In the genomic region with DNA sequence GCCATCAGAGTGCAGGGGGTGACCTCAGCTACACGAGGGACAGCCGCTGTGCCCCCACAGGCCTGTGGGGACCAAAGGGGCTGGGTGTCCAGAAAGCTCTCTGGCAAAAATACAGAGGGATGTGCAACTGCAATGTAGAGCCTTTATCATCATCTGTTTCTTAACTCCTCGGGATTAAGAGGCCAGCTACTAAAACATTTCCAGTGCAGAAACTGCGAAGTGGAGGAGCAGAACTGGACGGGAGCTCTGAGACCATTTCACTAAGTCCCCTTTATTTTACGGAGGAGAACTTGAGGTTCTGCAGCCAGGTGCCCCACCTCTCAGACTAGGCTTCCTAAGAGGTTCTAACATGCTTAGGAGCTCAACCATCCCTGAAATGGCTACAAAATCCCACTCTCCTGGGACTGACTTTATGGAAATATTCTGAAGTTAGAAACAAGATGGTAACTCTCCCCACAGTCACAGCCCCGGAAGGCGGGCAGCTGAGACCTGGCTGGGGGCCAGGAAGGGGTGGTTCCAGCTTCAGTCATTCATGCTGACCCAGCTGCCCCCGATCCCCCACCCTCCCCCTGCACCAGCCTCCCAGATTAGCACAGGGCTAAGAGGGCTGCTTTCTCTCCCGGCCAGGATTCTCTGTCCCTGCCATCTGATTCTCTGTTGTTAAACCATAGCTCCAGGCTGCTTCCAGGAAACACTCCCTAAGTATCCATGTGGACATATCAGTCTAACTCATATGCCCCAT, we compare ENCODE assay signal across 13 cellular contexts. TPM values are rescaled to one million over a fixed set of nuclear protein-coding genes. Genes with fewer than 3 reads are reported as not detected.
DNase-seq lines count a peak whose midpoint lies in the region; ATAC-seq, FAIRE-seq and TF ChIP-seq lines count a peak whose summit lies in the region.
"Had no signal": no experiment of that assay in that cellular context is flagged by ENCODE, and none has a peak within 500 bp of the region (broad histone marks: within the 10 kb centered on the region; RNA-seq: fewer than 3 reads in every experiment).

No MANE protein-coding gene starts in this region.

- no peaks in the 10 kb centered on the region for H4K20me1 ChIP-seq in GM12878 (ENCODE audit: control insufficient read depth, insufficient read depth)
- H4K20me1 ChIP-seq in keratinocyte (ENCODE audit: control insufficient read depth, extremely low read depth, insufficient read depth, low read length): no peaks in the 10 kb centered on the region

- TF ChIP-seq POLR2A in GM12878 (IDR thresholded peaks at IDR 0.05; ENCODE audit: low read depth, low read length): no peak

- intact Hi-C loops in GM12878 (cut with micrococcal nuclease; ENCODE audit: unreplicated experiment): no loop called here

- 85% methylated on average over 10 of the region's 10 CpGs for WGBS in GM12878 (ENCODE audit: insufficient coverage, insufficient replicate concordance, low lambda C conversion rate, missing lambda C conversion rate)

- H3K9me3 Mint-ChIP-seq in stimulated activated naive CD8-positive, alpha-beta T cell treated with anti-CD3 and anti-CD28 coated beads, Interleukin-15, amount 100 ng/mL, for 72 hours: no peaks in the 10 kb centered on the region
- H3K9me3 Mint-ChIP-seq: activated CD4-positive, alpha-beta T cell treated with anti-CD3 and anti-CD28 coated beads, Interleukin-2, amount 10 ng/mL, durations not matched to agents 24 days and 14 days; activated naive CD8-positive, alpha-beta T cell treated with anti-CD3 and anti-CD28 coated beads, Interleukin-2, amount 10 ng/mL, durations not matched to agents 7 days and 5 days; naive B cell had no signal

- H3K9ac ChIP-seq in GM12878 (ENCODE audit: control insufficient read depth, insufficient read depth, low read length) (no peak overlapping the region), keratinocyte (ENCODE audit: control insufficient read depth, extremely low read depth, insufficient read depth, low read length) (no peak overlapping the region)

- RAD21 ChIA-PET in GM12878 (lab: Charles Lee; ENCODE audit: unreplicated experiment): interaction anchor here (0.6 to 5.3 kb wide), 14 partner anchors 9 to 141 kb away, joined by 3 to 54 read pairs (median 6); no protein-coding TSS in a partner anchor

- in situ Hi-C loops in GM12878 (cut with MboI): no loop called here

- peak overlapping the region; percentile 42; the same call in 1 of the 2 replicates for H3K27ac ChIP-seq in GM12878 (ENCODE audit: control insufficient read depth, insufficient read depth)
- H3K27ac ChIP-seq in keratinocyte (ENCODE audit: control insufficient read depth, insufficient read depth, low read length): no peak overlapping the region
- H3K27ac ChIP-seq in thoracic aorta: peak overlapping the region; percentile 55 to 62

- H3K4me3 ChIP-seq in GM12878 (no peak overlapping the region), keratinocyte (ENCODE audit: control insufficient read depth in 2 of 3, extremely low read depth in 1 of 3, insufficient read depth in 2 of 3, low read depth in 1 of 3, low read length in 3 of 3) (no peak overlapping the region), thoracic aorta (no peak overlapping the region)

- H3K4me2 ChIP-seq in GM12878 (ENCODE audit: control insufficient read depth, insufficient read depth) (peak overlapping the region; percentile 34; the same call in 1 of the 2 replicates), keratinocyte (ENCODE audit: control insufficient read depth, extremely low read depth, insufficient read depth, low read depth, low read length) (no peak overlapping the region)

- TF ChIP-seq EP300 in GM12878 (IDR thresholded peaks at IDR 0.05; ENCODE audit: borderline replicate concordance in 1 of 2, control insufficient read depth in 1 of 2, low read depth in 2 of 2, low read length in 2 of 2): no peak

- H3K79me2 ChIP-seq in GM12878 (ENCODE audit: control insufficient read depth, insufficient read depth, low read length): no peaks in the 10 kb centered on the region
- H3K79me2 ChIP-seq in keratinocyte (ENCODE audit: control insufficient read depth, insufficient read depth, low read length): no peaks in the 10 kb centered on the region

- POLR2A ChIA-PET in GM12878 (lab: Charles Lee): interaction anchor here (0.5 to 1.1 kb wide), 3 partner anchors 10 to 27 kb away, joined by 3 to 5 read pairs (median 4); no protein-coding TSS in a partner anchor

- peak; percentile 14 for DNase-seq in NCI-H1092 treated with DMSO at 0.1 percent for 48 hours (lab: John Stamatoyannopoulos, UW)
- DNase-seq in NCI-H1092 (lab: John Stamatoyannopoulos, UW): no peak
- DNase-seq in GM12878 (ENCODE audit: low read depth, low spot score): no peak
- DNase-seq in keratinocyte (ENCODE audit: low read depth, low spot score): no peak
- no peak for DNase-seq in thoracic aorta (ENCODE audit: low spot score)
- DNase-seq in mesenteric fat pad (ENCODE audit: low spot score): no peak
- DNase-seq in EL: no peak
- DNase-seq in stimulated activated naive CD8-positive, alpha-beta T cell treated with anti-CD3 and anti-CD28 coated beads, Interleukin-15, amount 100 ng/mL, for 72 hours: no peak
- DNase-seq: activated CD4-positive, alpha-beta T cell treated with anti-CD3 and anti-CD28 coated beads, Interleukin-2, amount 10 ng/mL, durations not matched to agents 24 days and 14 days; activated naive CD8-positive, alpha-beta T cell treated with anti-CD3 and anti-CD28 coated beads, Interleukin-2, amount 10 ng/mL, durations not matched to agents 7 days and 5 days; naive B cell had no signal

- H3K27ac Mint-ChIP-seq in stimulated activated naive CD8-positive, alpha-beta T cell treated with anti-CD3 and anti-CD28 coated beads, Interleukin-15, amount 100 ng/mL, for 72 hours: no peak overlapping the region
- H3K27ac Mint-ChIP-seq: activated CD4-positive, alpha-beta T cell treated with anti-CD3 and anti-CD28 coated beads, Interleukin-2, amount 10 ng/mL, durations not matched to agents 24 days and 14 days; activated naive CD8-positive, alpha-beta T cell treated with anti-CD3 and anti-CD28 coated beads, Interleukin-2, amount 10 ng/mL, durations not matched to agents 7 days and 5 days had no signal

- H3K9me1 ChIP-seq in keratinocyte (ENCODE audit: control insufficient read depth, extremely low read depth, insufficient read depth, low read length): no peaks in the 10 kb centered on the region

- H2AFZ ChIP-seq in GM12878 (ENCODE audit: control insufficient read depth, low read depth, low read length): no peak overlapping the region
- no peak overlapping the region for H2AFZ ChIP-seq in keratinocyte (ENCODE audit: control insufficient read depth, low read length)

- CTCF ChIA-PET in GM12878 (lab: Yijun Ruan, JAX): interaction anchor here (0.7 to 14.8 kb wide), 20 partner anchors 9 to 820 kb away, joined by 3 to 551 read pairs (median 4); no protein-coding TSS in a partner anchor

- H3K4me3 Mint-ChIP-seq in stimulated activated naive CD8-positive, alpha-beta T cell treated with anti-CD3 and anti-CD28 coated beads, Interleukin-15, amount 100 ng/mL, for 72 hours: no peak overlapping the region
- H3K4me3 Mint-ChIP-seq: activated CD4-positive, alpha-beta T cell treated with anti-CD3 and anti-CD28 coated beads, Interleukin-2, amount 10 ng/mL, durations not matched to agents 24 days and 14 days; activated naive CD8-positive, alpha-beta T cell treated with anti-CD3 and anti-CD28 coated beads, Interleukin-2, amount 10 ng/mL, durations not matched to agents 7 days and 5 days; naive B cell had no signal

- no peaks in the 10 kb centered on the region for H3K4me1 Mint-ChIP-seq in stimulated activated naive CD8-positive, alpha-beta T cell treated with anti-CD3 and anti-CD28 coated beads, Interleukin-15, amount 100 ng/mL, for 72 hours
- H3K4me1 Mint-ChIP-seq: activated CD4-positive, alpha-beta T cell treated with anti-CD3 and anti-CD28 coated beads, Interleukin-2, amount 10 ng/mL, durations not matched to agents 24 days and 14 days; activated naive CD8-positive, alpha-beta T cell treated with anti-CD3 and anti-CD28 coated beads, Interleukin-2, amount 10 ng/mL, durations not matched to agents 7 days and 5 days; naive B cell had no signal

- H3K36me3 ChIP-seq in GM12878 (ENCODE audit: control insufficient read depth in 2 of 2, insufficient read depth in 2 of 2, low read length in 1 of 2): no peaks in the 10 kb centered on the region
- peaks cover 23 to 42% of the 10 kb centered on the region in 2 experiments for H3K36me3 ChIP-seq in keratinocyte (ENCODE audit: control insufficient read depth in 2 of 2, extremely low read depth in 1 of 2, insufficient read depth in 2 of 2, low read length in 2 of 2)
- peaks cover 36% of the 10 kb centered on the region for H3K36me3 ChIP-seq in thoracic aorta

- H3K27me3 Mint-ChIP-seq in stimulated activated naive CD8-positive, alpha-beta T cell treated with anti-CD3 and anti-CD28 coated beads, Interleukin-15, amount 100 ng/mL, for 72 hours: peaks cover 26% of the 10 kb centered on the region

- H3K9me3 ChIP-seq in GM12878 (replicated peaks; ENCODE audit: control insufficient read depth, insufficient read depth, low read length): no peaks in the 10 kb centered on the region
- H3K9me3 ChIP-seq in keratinocyte (ENCODE audit: control insufficient read depth, low read depth, low read length): no peaks in the 10 kb centered on the region
- no peaks in the 10 kb centered on the region for H3K9me3 ChIP-seq in thoracic aorta

- no TSS peak for BruUV-seq in GM12878 (replicated peaks; lab: Mats Ljungman, UMichigan)

- FAIRE-seq in GM12878 (lab: Jason Lieb, UNC): no peak
- FAIRE-seq in keratinocyte (lab: Jason Lieb, UNC): peak; percentile 36
- FAIRE-seq: A204.1 had no signal

- H3K27me3 ChIP-seq in GM12878 (replicated peaks in 1 of 2; ENCODE audit: control insufficient read depth in 2 of 2, insufficient read depth in 2 of 2, low read length in 1 of 2) (no peaks in the 10 kb centered on the region; a peak in 1 of 4 replicates), keratinocyte (ENCODE audit: control insufficient read depth, extremely low read depth, insufficient read depth, low read length) (no peaks in the 10 kb centered on the region), thoracic aorta (replicated peaks; ENCODE audit: insufficient read depth) (no peaks in the 10 kb centered on the region)

- ATAC-seq in GM12878 (peak; percentile 28), thoracic aorta (ENCODE audit: insufficient number of reproducible peaks, low FRiP score, low read depth) (no peak)
- ATAC-seq in stimulated activated naive CD8-positive, alpha-beta T cell treated with anti-CD3 and anti-CD28 coated beads, Interleukin-15, amount 100 ng/mL, for 72 hours: no peak
- ATAC-seq: esophagus mucosa had no signal

- H3K4me1 ChIP-seq in GM12878 (ENCODE audit: control insufficient read depth, insufficient read depth, low read length): peaks cover 27% of the 10 kb centered on the region
- H3K4me1 ChIP-seq in keratinocyte (ENCODE audit: control insufficient read depth, extremely low read depth, insufficient read depth, low read length): peaks cover 14% of the 10 kb centered on the region
- peaks cover 33 to 56% of the 10 kb centered on the region in 2 donors for H3K4me1 ChIP-seq in thoracic aorta (ENCODE audit: control insufficient read depth in 1 of 2, low read depth in 2 of 2)

- no peak for TF ChIP-seq CTCF in GM12878 (IDR thresholded peaks at IDR 0.05 in 2 of 3, conservative IDR thresholded peaks at IDR 0.05 in 1 of 3; ENCODE audit: control insufficient read depth in 2 of 3, extremely low read depth in 1 of 3, insufficient read depth in 1 of 3, low read depth in 3 of 3, low read length in 3 of 3)
- no peak for TF ChIP-seq CTCF in keratinocyte (optimal IDR thresholded peaks at IDR 0.05 in 1 of 3, IDR thresholded peaks at IDR 0.05 in 1 of 3, conservative IDR thresholded peaks at IDR 0.05 in 1 of 3; ENCODE audit: extremely low read depth in 1 of 3, insufficient read depth in 2 of 3, low read length in 3 of 3)
- no peak for TF ChIP-seq CTCF in thoracic aorta (IDR thresholded peaks at IDR 0.05)

- no peak for TF ChIP-seq RAD21 in GM12878 (IDR thresholded peaks at IDR 0.05; ENCODE audit: insufficient read depth, low read depth, low read length)

- dilution Hi-C loops in keratinocyte (cut with MboI; ENCODE audit: extremely low pct_ligation_motif_present, low sequenced_read_pairs): no loop called here

- SMC1A ChIA-PET in GM12878 (lab: Charles Lee; ENCODE audit: uncharacterized antibody, unreplicated experiment): interaction anchor here (0.7 to 6.8 kb wide), 25 partner anchors 7 to 432 kb away, joined by 3 to 88 read pairs (median 4); no protein-coding TSS in a partner anchor

RNA-seq across cellular contexts. Expression of a gene that starts 40.3 kb away (rescaled TPM):
- 58.3 and 67.9 TPM in 2 replicates for total RNA-seq in GM12878 (2013; cell fraction: nucleolus; rRNA removed)
- total RNA-seq in GM12878 (2014; rRNA removed) (35.1 and 35.9 TPM in 2 replicates), GM12878 (2014; rRNA removed; fragmentation: Illumina TruSeq; extraction: Trizol) (24.5 and 32.3 TPM in 2 replicates), GM12878 (2021) (46.9 and 48.8 TPM in 2 replicates), thoracic aorta (10 to 100 TPM; 20.8 to 29.6 TPM), mesenteric fat pad (20.8 TPM)
- 17.1 TPM for polyA plus RNA-seq in GM12878 (2011; ENCODE audit: low read depth)
- polyA plus RNA-seq in GM12878 (2011; rRNA removed) (54.9 and 60.0 TPM in 2 replicates), GM12878 (2014; fragmentation: Illumina TruSeq; extraction: Trizol) (26.5 and 32.3 TPM in 2 replicates), GM12878 (2014; fragmentation: Nextera tagmentation; extraction: Ambion mirVana) (10 to 100 TPM; 52.1 to 69.2 TPM), GM12878 (2014; rRNA removed) (30.6 and 31.9 TPM in 2 replicates), GM12878 (2016; fragmentation: Nextera tagmentation; extraction: Ambion mirVana) (10 to 100 TPM; 74.0 to 82.8 TPM), keratinocyte (43.2 to 53.7 TPM (median 51.7 TPM) in 3 replicates)
- polyA plus RNA-seq in GM12878 (2011; cell fraction: cytosol; rRNA removed): 29.2 and 37.9 TPM in 2 replicates
- polyA plus RNA-seq in GM12878 (2011; cell fraction: nucleus; rRNA removed): 23.0 and 24.3 TPM in 2 replicates
- 19.5 and 21.0 TPM in 2 replicates for polyA plus RNA-seq in GM12878 (2012)
- 36.8 and 38.3 TPM in 2 replicates for polyA minus RNA-seq in GM12878 (2011; rRNA and poly(A)+ RNA removed)
- polyA minus RNA-seq in GM12878 (2011; cell fraction: cytosol; rRNA and poly(A)+ RNA removed): 11.4 and 11.5 TPM in 2 replicates
- 7.7 and 16.5 TPM in 2 replicates for polyA minus RNA-seq in GM12878 (2011; cell fraction: nucleus; rRNA and poly(A)+ RNA removed)
- 55.3 TPM for polyA plus RNA-seq in keratinocyte (2011; ENCODE audit: low read depth)
- polyA plus RNA-seq in keratinocyte (2011; cell fraction: cytosol; rRNA removed): 25.8 and 35.3 TPM in 2 replicates
- 40.5 and 52.5 TPM in 2 replicates for polyA plus RNA-seq in keratinocyte (2011; cell fraction: nucleus; rRNA removed)
- 21.1 and 30.6 TPM in 2 replicates for polyA plus RNA-seq in keratinocyte (2012; ENCODE audit: low replicate concordance)
- polyA minus RNA-seq in keratinocyte: 30.4 to 61.2 TPM (median 43.1 TPM) in 3 replicates
- 89.2 TPM for polyA minus RNA-seq in keratinocyte (2011; cell fraction: cytosol; rRNA and poly(A)+ RNA removed)
- polyA minus RNA-seq in keratinocyte (2011; cell fraction: nucleus; rRNA and poly(A)+ RNA removed): 16.4 and 29.3 TPM in 2 replicates
